ENCODE assay signal across 8 cellular contexts in genomic region chr17:79075433-79075805, GRCh38. TPM values are rescaled to one million over a fixed set of nuclear protein-coding genes. Genes with fewer than 3 reads are reported as not detected.
DNase-seq lines count a peak whose midpoint lies in the region; ATAC-seq, FAIRE-seq and TF ChIP-seq lines count a peak whose summit lies in the region.

No MANE protein-coding gene starts in this region.

- DNase-seq in activated CD4-positive, alpha-beta memory T cell treated with anti-CD3 and anti-CD28 coated beads, Interleukin-2, amount 10 ng/mL, durations not matched to agents 7 days and 5 days = peak; percentile 31
- DNase-seq in germinal center (ENCODE audit: low spot score) = peak; percentile 31
- no peak for DNase-seq in prostate gland (ENCODE audit: low spot score)
- no peak for DNase-seq in HEK293T (ENCODE audit: extremely low spot score)
- no peak for DNase-seq in D721Med (ENCODE audit: insufficient read length, low spot score)

- H3K36me3 Mint-ChIP-seq in activated CD4-positive, alpha-beta memory T cell treated with anti-CD3 and anti-CD28 coated beads, Interleukin-2, amount 10 ng/mL, durations not matched to agents 7 days and 5 days (ENCODE audit: low read depth) = peaks cover 6% of the 10 kb centered on the region

- intact Hi-C loops in prostate gland (cut with DNase I) = no loop called here

- peak overlapping the region; percentile 73 for H3K4me3 Mint-ChIP-seq in activated CD4-positive, alpha-beta memory T cell treated with anti-CD3 and anti-CD28 coated beads, Interleukin-2, amount 10 ng/mL, durations not matched to agents 7 days and 5 days

- peak; percentile 21 for ATAC-seq in GM19023 (IDR thresholded peaks at IDR 0.05; ENCODE audit: unreplicated experiment)
- peak; percentile 16 for ATAC-seq in HG03045 (IDR thresholded peaks at IDR 0.05; ENCODE audit: unreplicated experiment)
- no peak for ATAC-seq in GM19324 (IDR thresholded peaks at IDR 0.05; ENCODE audit: low FRiP score, unreplicated experiment)

- H3K4me1 ChIP-seq in prostate gland (replicated peaks) = peaks cover 9% of the 10 kb centered on the region

- H3K36me3 ChIP-seq in prostate gland = peaks cover 0 to 5% of the 10 kb centered on the region in 2 donors

- peak overlapping the region; percentile 69 to 81 for H3K27ac ChIP-seq in prostate gland

- H3K9me3 Mint-ChIP-seq in activated CD4-positive, alpha-beta memory T cell treated with anti-CD3 and anti-CD28 coated beads, Interleukin-2, amount 10 ng/mL, durations not matched to agents 7 days and 5 days = no peaks in the 10 kb centered on the region

- peaks cover 9% of the 10 kb centered on the region for H3K4me1 Mint-ChIP-seq in activated CD4-positive, alpha-beta memory T cell treated with anti-CD3 and anti-CD28 coated beads, Interleukin-2, amount 10 ng/mL, durations not matched to agents 7 days and 5 days

- H3K27ac Mint-ChIP-seq in activated CD4-positive, alpha-beta memory T cell treated with anti-CD3 and anti-CD28 coated beads, Interleukin-2, amount 10 ng/mL, durations not matched to agents 7 days and 5 days = peak overlapping the region; percentile 2

- POLR2A ChIA-PET in activated CD4-positive, alpha-beta memory T cell treated with anti-CD3 and anti-CD28 coated beads, Interleukin-2, amount 10 ng/mL, durations not matched to agents 7 days and 5 days (lab: Charles Lee) = no interaction called here
- POLR2A ChIA-PET in HEK293T (lab: Yijun Ruan, JAX) = no interaction called here

- no peak for TF ChIP-seq POLR2A in prostate gland (IDR thresholded peaks at IDR 0.05)

- TF ChIP-seq CTCF in prostate gland (IDR thresholded peaks at IDR 0.05) = no peak
- no peak for TF ChIP-seq CTCF in D721Med (IDR thresholded peaks at IDR 0.05; ENCODE audit: insufficient read depth, missing control alignments)

- H3K27me3 Mint-ChIP-seq in activated CD4-positive, alpha-beta memory T cell treated with anti-CD3 and anti-CD28 coated beads, Interleukin-2, amount 10 ng/mL, durations not matched to agents 7 days and 5 days = no peaks in the 10 kb centered on the region

- H3K9me3 ChIP-seq in prostate gland = no peaks in the 10 kb centered on the region

- peak overlapping the region; percentile 88 to 90 for H3K4me3 ChIP-seq in prostate gland

- H3K27me3 ChIP-seq in prostate gland (replicated peaks; ENCODE audit: insufficient read depth) = no peaks in the 10 kb centered on the region

- 12% methylated on average over 7 of the region's 7 CpGs for WGBS in prostate gland

- FAIRE-seq in D721Med (lab: Jason Lieb, UNC) = no peak

- CTCF ChIA-PET in activated CD4-positive, alpha-beta memory T cell treated with anti-CD3 and anti-CD28 coated beads, Interleukin-2, amount 10 ng/mL, durations not matched to agents 7 days and 5 days (lab: Charles Lee) = no interaction called here
- CTCF ChIA-PET in HEK293T (lab: Yijun Ruan, JAX) = interaction anchor here (1.4 kb wide), 1 partner anchor 317 kb away, joined by 7 read pairs; no protein-coding TSS in a partner anchor

TF ChIP-seq in HEK293T, 16 proteins besides CTCF, POLR2A, EP300 and RAD21:
- no peak for TF ChIP-seq SP1 (IDR thresholded peaks at IDR 0.05)
- TF ChIP-seq SUZ12 (IDR thresholded peaks at IDR 0.05) = no peak

RNA-seq across cellular contexts. Expression of gene ENGASE, which starts 0.8 kb away (rescaled TPM):
- total RNA-seq in activated CD4-positive, alpha-beta memory T cell treated with anti-CD3 and anti-CD28 coated beads, Interleukin-2, amount 10 ng/mL, durations not matched to agents 7 days and 5 days = 10 to 100 TPM; 28.5 to 28.9 TPM
- total RNA-seq in prostate gland = 10 to 100 TPM; 19.4 to 45.7 TPM

RNA-seq across cellular contexts. Expression of gene C1QTNF1, which starts 51.5 kb away (rescaled TPM):
- not detected for total RNA-seq in activated CD4-positive, alpha-beta memory T cell treated with anti-CD3 and anti-CD28 coated beads, Interleukin-2, amount 10 ng/mL, durations not matched to agents 7 days and 5 days
- 10 to 100 TPM; 16.3 to 57.9 TPM for total RNA-seq in prostate gland

Comparison
In these comparisons a context has a peak if more than half of its experiments do, and no peak if none do; other contexts are left out.
1. DNase-seq: peak in activated CD4-positive, alpha-beta memory T cell treated with anti-CD3 and anti-CD28 coated beads, Interleukin-2, amount 10 ng/mL, durations not matched to agents 7 days and 5 days (single experiment) and germinal center (single experiment); none in prostate gland (single experiment), HEK293T (single experiment) and D721Med (single experiment).
2. RNA of gene C1QTNF1, which starts 51.5 kb away (total RNA-seq): 16.3 to 57.9 TPM in prostate gland; not detected in activated CD4-positive, alpha-beta memory T cell treated with anti-CD3 and anti-CD28 coated beads, Interleukin-2, amount 10 ng/mL, durations not matched to agents 7 days and 5 days; every median in the first group is over 10 times any median in the second.